ENCODE assay signal across 17 cellular contexts in the genomic region with DNA sequence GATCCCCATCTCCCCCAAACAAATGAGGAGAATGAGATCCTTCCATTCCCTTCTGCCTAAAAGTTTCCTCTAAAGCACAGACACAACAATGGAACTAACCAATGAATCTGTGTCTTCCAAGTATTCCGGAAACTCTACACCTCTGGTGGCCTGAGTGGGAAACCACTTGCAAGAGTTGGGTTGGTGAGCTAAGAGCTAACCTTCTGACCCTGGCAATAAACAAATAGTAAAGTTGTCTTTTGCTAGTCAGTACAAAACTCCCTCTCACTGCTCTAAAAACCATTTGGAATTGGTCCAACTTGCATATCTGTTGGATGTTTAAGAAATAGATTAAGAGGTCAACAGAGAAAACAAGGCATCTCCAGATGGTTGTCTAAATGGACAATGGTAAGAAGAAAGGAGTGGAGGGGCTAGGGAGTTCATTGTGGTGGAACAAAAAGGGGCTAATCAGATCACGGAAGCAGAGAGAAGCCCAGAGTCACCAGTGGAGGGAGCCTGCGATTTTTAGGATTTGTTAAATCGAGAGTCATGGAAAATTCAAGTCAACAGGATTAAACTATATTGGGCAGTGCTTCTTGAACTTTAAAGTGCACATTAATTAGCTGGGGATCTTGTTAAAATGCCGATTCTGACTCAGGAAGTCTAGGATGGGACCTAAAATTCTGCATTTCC.
DNase-seq lines count a peak whose midpoint lies in the region; ATAC-seq and TF ChIP-seq lines count a peak whose summit lies in the region.
"Had no signal": no experiment of that assay in that cellular context is flagged by ENCODE, and none has a peak within 500 bp of the region (broad histone marks: within the 10 kb centered on the region; RNA-seq: fewer than 3 reads in every experiment).

No MANE protein-coding gene starts in this region.

- no peak overlapping the region for H3K4me2 ChIP-seq in GM23338
- peak overlapping the region; percentile 13 for H3K4me2 ChIP-seq in neural progenitor cell

- H3K79me2 ChIP-seq in GM23338 (replicated peaks; ENCODE audit: insufficient read depth) (no peaks in the 10 kb centered on the region), neural progenitor cell (ENCODE audit: low read depth) (no peaks in the 10 kb centered on the region)

- H3K27ac ChIP-seq in GM23338 (ENCODE audit: low read depth): no peak overlapping the region
- H3K27ac ChIP-seq in endodermal cell (ENCODE audit: low read depth, low read length): no peak overlapping the region
- no peak overlapping the region for H3K27ac ChIP-seq in neural progenitor cell
- H3K27ac ChIP-seq: epithelial cell of prostate, tibial artery had no signal

- H3K27me3 ChIP-seq in GM23338 (ENCODE audit: insufficient read depth) (no peaks in the 10 kb centered on the region), endodermal cell (ENCODE audit: control insufficient read depth, insufficient read depth, low read length, poor library complexity, severe bottlenecking) (no peaks in the 10 kb centered on the region), neural progenitor cell (no peaks in the 10 kb centered on the region)
- H3K27me3 ChIP-seq: tibial artery had no signal

- H3K27me3 Mint-ChIP-seq in GM23338 (ENCODE audit: insufficient read depth, low read depth, poor library complexity) (peaks cover 2% of the 10 kb centered on the region), endodermal cell (ENCODE audit: insufficient read depth) (no peaks in the 10 kb centered on the region), neural progenitor cell (ENCODE audit: insufficient read depth, low read depth) (peaks cover 5% of the 10 kb centered on the region)

- H3K4me3 ChIP-seq in GM23338: no peak overlapping the region
- no peak overlapping the region for H3K4me3 ChIP-seq in endodermal cell (ENCODE audit: low read length)
- no peak overlapping the region for H3K4me3 ChIP-seq in neural progenitor cell
- H3K4me3 ChIP-seq: tibial artery had no signal

- H3K36me3 Mint-ChIP-seq in GM23338 (ENCODE audit: low read depth): no peaks in the 10 kb centered on the region
- H3K36me3 Mint-ChIP-seq in endodermal cell (ENCODE audit: low read depth): no peaks in the 10 kb centered on the region
- H3K36me3 Mint-ChIP-seq in neural progenitor cell: no peaks in the 10 kb centered on the region
- H3K36me3 Mint-ChIP-seq: CD4-positive, alpha-beta memory T cell; naive thymus-derived CD4-positive, alpha-beta T cell had no signal

- TF ChIP-seq CTCF in GM23338 (conservative IDR thresholded peaks at IDR 0.05; ENCODE audit: low read depth in 2 of 2) (peak; percentile 50 to 62), endodermal cell (conservative IDR thresholded peaks at IDR 0.05) (peak; percentile 64), neural progenitor cell (IDR thresholded peaks at IDR 0.05) (peak; percentile 35)

- H3K4me3 Mint-ChIP-seq in GM23338 (no peak overlapping the region), endodermal cell (no peak overlapping the region), neural progenitor cell (no peak overlapping the region)
- H3K4me3 Mint-ChIP-seq: activated naive CD8-positive, alpha-beta T cell treated with anti-CD3 and anti-CD28 coated beads, Interleukin-2, amount 50 U/mL, for 24 hours; CD4-positive, alpha-beta memory T cell; naive thymus-derived CD4-positive, alpha-beta T cell had no signal

- H3K27ac Mint-ChIP-seq in GM23338: no peak overlapping the region
- H3K27ac Mint-ChIP-seq in endodermal cell: no peak overlapping the region
- no peak overlapping the region for H3K27ac Mint-ChIP-seq in neural progenitor cell
- H3K27ac Mint-ChIP-seq: activated naive CD8-positive, alpha-beta T cell treated with anti-CD3 and anti-CD28 coated beads, Interleukin-2, amount 50 U/mL, for 24 hours; CD4-positive, alpha-beta memory T cell; naive thymus-derived CD4-positive, alpha-beta T cell had no signal

- peak; percentile 44 for DNase-seq in GM23338 (ENCODE audit: low spot score)
- peak; percentile 74 for DNase-seq in M059J (ENCODE audit: low read depth)
- peak; percentile 58 for DNase-seq in endodermal cell
- DNase-seq in neural progenitor cell (ENCODE audit: low spot score): peak; percentile 42
- no peak for DNase-seq in putamen (ENCODE audit: low spot score)
- DNase-seq in activated CD4-positive, CD25-positive, alpha-beta regulatory T cell treated with anti-CD3 and anti-CD28 coated beads, Interleukin-2, amount 50 U/mL, for 72 hours: no peak
- DNase-seq in retina: no peak
- DNase-seq: activated naive CD8-positive, alpha-beta T cell treated with anti-CD3 and anti-CD28 coated beads, Interleukin-2, amount 50 U/mL, for 24 hours; CD4-positive, alpha-beta memory T cell; hypothalamus; left ventricle myocardium superior; MM.1S; naive thymus-derived CD4-positive, alpha-beta T cell; stimulated activated CD4-positive, alpha-beta T cell treated with anti-CD3 and anti-CD28 coated beads, Interleukin-2, amount 100 ng/mL, for 48 hours; T-helper 1 cell; tibial artery had no signal

- no peaks in the 10 kb centered on the region for H4K20me1 ChIP-seq in GM23338 (replicated peaks; ENCODE audit: insufficient read depth)
- no peaks in the 10 kb centered on the region for H4K20me1 ChIP-seq in neural progenitor cell (ENCODE audit: low read depth)

- peaks cover 24% of the 10 kb centered on the region for H3K4me1 Mint-ChIP-seq in GM23338
- H3K4me1 Mint-ChIP-seq in endodermal cell: peaks cover 12% of the 10 kb centered on the region
- peaks cover 3% of the 10 kb centered on the region for H3K4me1 Mint-ChIP-seq in neural progenitor cell
- H3K4me1 Mint-ChIP-seq: activated naive CD8-positive, alpha-beta T cell treated with anti-CD3 and anti-CD28 coated beads, Interleukin-2, amount 50 U/mL, for 24 hours; CD4-positive, alpha-beta memory T cell had no signal

- H3F3A ChIP-seq in GM23338 (replicated peaks; ENCODE audit: low read depth): no peaks in the 10 kb centered on the region
- peaks cover 14% of the 10 kb centered on the region for H3F3A ChIP-seq in neural progenitor cell (ENCODE audit: low read depth)

- peak; percentile 51 for ATAC-seq in GM23338
- ATAC-seq: activated naive CD8-positive, alpha-beta T cell treated with anti-CD3 and anti-CD28 coated beads, Interleukin-2, amount 50 U/mL, for 24 hours; left ventricle myocardium superior; naive thymus-derived CD4-positive, alpha-beta T cell had no signal

- peaks cover 2% of the 10 kb centered on the region; the same call in 1 of the 3 replicates for H3K9me3 Mint-ChIP-seq in GM23338
- no peaks in the 10 kb centered on the region for H3K9me3 Mint-ChIP-seq in endodermal cell
- H3K9me3 Mint-ChIP-seq in neural progenitor cell: no peaks in the 10 kb centered on the region
- H3K9me3 Mint-ChIP-seq: activated naive CD8-positive, alpha-beta T cell treated with anti-CD3 and anti-CD28 coated beads, Interleukin-2, amount 50 U/mL, for 24 hours; naive thymus-derived CD4-positive, alpha-beta T cell had no signal

- 82 to 84% methylated on average over 5 of the region's 5 CpGs for WGBS in endodermal cell (ENCODE audit: insufficient coverage in 1 of 2, insufficient read length in 1 of 2), 2 experiments

- H2AFZ ChIP-seq in GM23338: no peak overlapping the region
- H2AFZ ChIP-seq in neural progenitor cell (replicated peaks): no peak overlapping the region

- H3K9me2 ChIP-seq in GM23338 (ENCODE audit: insufficient read depth): peaks cover 7% of the 10 kb centered on the region

- H3K9ac ChIP-seq in endodermal cell (ENCODE audit: extremely low read depth, low read length, poor library complexity, severe bottlenecking): no peak overlapping the region
- no peak overlapping the region for H3K9ac ChIP-seq in neural progenitor cell

- H3K36me3 ChIP-seq in GM23338 (ENCODE audit: insufficient read depth): no peaks in the 10 kb centered on the region
- H3K36me3 ChIP-seq in endodermal cell (ENCODE audit: control insufficient read depth, insufficient read depth, low read length): no peaks in the 10 kb centered on the region
- H3K36me3 ChIP-seq in neural progenitor cell: no peaks in the 10 kb centered on the region
- H3K36me3 ChIP-seq: tibial artery had no signal

- H3K4me1 ChIP-seq in GM23338 (ENCODE audit: insufficient read depth) (peaks cover 25% of the 10 kb centered on the region), endodermal cell (ENCODE audit: control insufficient read depth, insufficient read depth, low read length) (no peaks in the 10 kb centered on the region), neural progenitor cell (peaks cover 22% of the 10 kb centered on the region)
- H3K4me1 ChIP-seq: tibial artery had no signal

- H3K9me3 ChIP-seq in endodermal cell (ENCODE audit: control insufficient read depth, low read length) (no peaks in the 10 kb centered on the region), neural progenitor cell (ENCODE audit: low read depth) (no peaks in the 10 kb centered on the region)
- H3K9me3 ChIP-seq: tibial artery had no signal

TF ChIP-seq in GM23338, 12 proteins besides CTCF, POLR2A, EP300 and RAD21 (continues in another document):
- TF ChIP-seq CREB1 (CRISPR knock-in tag; IDR thresholded peaks at IDR 0.05; ENCODE audit: low read depth) (no peak), JUNB (IDR thresholded peaks at IDR 0.05; ENCODE audit: unreplicated experiment) (no peak), NANOG (IDR thresholded peaks at IDR 0.05; ENCODE audit: borderline replicate concordance) (no peak), ZNF331 (CRISPR knock-in tag; IDR thresholded peaks at IDR 0.05; ENCODE audit: low read depth) (no peak), POLR2AphosphoS5 (IDR thresholded peaks at IDR 0.05; ENCODE audit: low read depth) (no peak)
- TF ChIP-seq, protein P1, sequence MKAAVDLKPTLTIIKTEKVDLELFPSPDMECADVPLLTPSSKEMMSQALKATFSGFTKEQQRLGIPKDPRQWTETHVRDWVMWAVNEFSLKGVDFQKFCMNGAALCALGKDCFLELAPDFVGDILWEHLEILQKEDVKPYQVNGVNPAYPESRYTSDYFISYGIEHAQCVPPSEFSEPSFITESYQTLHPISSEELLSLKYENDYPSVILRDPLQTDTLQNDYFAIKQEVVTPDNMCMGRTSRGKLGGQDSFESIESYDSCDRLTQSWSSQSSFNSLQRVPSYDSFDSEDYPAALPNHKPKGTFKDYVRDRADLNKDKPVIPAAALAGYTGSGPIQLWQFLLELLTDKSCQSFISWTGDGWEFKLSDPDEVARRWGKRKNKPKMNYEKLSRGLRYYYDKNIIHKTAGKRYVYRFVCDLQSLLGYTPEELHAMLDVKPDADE (IDR thresholded peaks at IDR 0.05): no peak

Comparison
In these comparisons a context has a peak if more than half of its experiments do, and no peak if none do; other contexts are left out.
1. DNase-seq: peak in GM23338 (single experiment), M059J (single experiment), endodermal cell (single experiment) and neural progenitor cell (single experiment); none in putamen (single experiment), activated CD4-positive, CD25-positive, alpha-beta regulatory T cell treated with anti-CD3 and anti-CD28 coated beads, Interleukin-2, amount 50 U/mL, for 72 hours (single experiment) and retina (single experiment).
2. Peak in every context shown above with its lines, with median percentiles within 50 percentile points of each other: CTCF ChIP-seq.